In genomic region chr9:128917151-128917849, GRCh38 we compare ENCODE assay signal across 10 cellular contexts. TPM values are rescaled to one million over a fixed set of nuclear protein-coding genes. Genes with fewer than 3 reads are reported as not detected.
DNase-seq lines count a peak whose midpoint lies in the region; FAIRE-seq and TF ChIP-seq lines count a peak whose summit lies in the region.
"Had no signal": no experiment of that assay in that cellular context is flagged by ENCODE, and none has a peak within 500 bp of the region (broad histone marks: within the 10 kb centered on the region; RNA-seq: fewer than 3 reads in every experiment).

No MANE protein-coding gene starts in this region.

- no peaks in the 10 kb centered on the region for H4K20me1 ChIP-seq in keratinocyte (ENCODE audit: control insufficient read depth, extremely low read depth, insufficient read depth, low read length)

- H2AFZ ChIP-seq in keratinocyte (ENCODE audit: control insufficient read depth, low read length), result no peak overlapping the region

- no peak for FAIRE-seq in keratinocyte (lab: Jason Lieb, UNC)

- intact Hi-C loops in breast epithelium (cut with DNase I; ENCODE audit: low total_unique reads), result no loop called here

- no peak for TF ChIP-seq CTCF in HEK293 (tag by site-specific recombination; IDR thresholded peaks at IDR 0.05)
- TF ChIP-seq CTCF in breast epithelium (IDR thresholded peaks at IDR 0.05), result no peak
- no peak for TF ChIP-seq CTCF in keratinocyte (optimal IDR thresholded peaks at IDR 0.05 in 1 of 3, IDR thresholded peaks at IDR 0.05 in 1 of 3, conservative IDR thresholded peaks at IDR 0.05 in 1 of 3; ENCODE audit: extremely low read depth in 1 of 3, insufficient read depth in 2 of 3, low read length in 3 of 3)

- H3K9me1 ChIP-seq in keratinocyte (ENCODE audit: control insufficient read depth, extremely low read depth, insufficient read depth, low read length), result no peaks in the 10 kb centered on the region

- H3K4me2 ChIP-seq in keratinocyte (ENCODE audit: control insufficient read depth, extremely low read depth, insufficient read depth, low read depth, low read length), result no peak overlapping the region

- H3K9me3 ChIP-seq in HEK293 (ENCODE audit: control insufficient read depth, insufficient read depth, low read depth, low read length), result no peaks in the 10 kb centered on the region
- no peaks in the 10 kb centered on the region for H3K9me3 ChIP-seq in breast epithelium
- no peaks in the 10 kb centered on the region for H3K9me3 ChIP-seq in keratinocyte (ENCODE audit: control insufficient read depth, low read depth, low read length)

- POLR2A ChIA-PET in HEK293 (lab: Yijun Ruan, JAX) (no interaction called here), HEK293T (lab: Yijun Ruan, JAX) (no interaction called here)

- H3K36me3 ChIP-seq in HEK293 (ENCODE audit: control insufficient read depth in 2 of 2, insufficient read depth in 1 of 2, low read length in 2 of 2) (peaks cover 0 to 33% of the 10 kb centered on the region in 2 experiments; a peak in 1 of 3 replicates), breast epithelium (no peaks in the 10 kb centered on the region), keratinocyte (ENCODE audit: control insufficient read depth in 2 of 2, extremely low read depth in 1 of 2, insufficient read depth in 2 of 2, low read length in 2 of 2) (peaks cover 25 to 59% of the 10 kb centered on the region in 2 experiments)

- no peak for TF ChIP-seq POLR2A in breast epithelium (IDR thresholded peaks at IDR 0.05)

- dilution Hi-C loops in keratinocyte (cut with MboI; ENCODE audit: extremely low pct_ligation_motif_present, low sequenced_read_pairs), result no loop called here

- peak; percentile 87 to 92 for DNase-seq in breast epithelium (ENCODE audit: low spot score in 2 of 2)
- no peak for DNase-seq in keratinocyte (ENCODE audit: low read depth, low spot score)
- peak; percentile 44 for DNase-seq in smooth muscle cell of the brain vasculature (ENCODE audit: low read depth, low spot score)
- no peak for DNase-seq in NOMO-1 treated with DMSO at 0.1 percent for 48 hours (lab: John Stamatoyannopoulos, UW; ENCODE audit: unreplicated experiment)
- DNase-seq in HEK293T (ENCODE audit: extremely low spot score), result no peak
- DNase-seq in DMS114 treated with DMSO at 0.1 percent for 48 hours (lab: John Stamatoyannopoulos, UW; ENCODE audit: unreplicated experiment), result no peak
- no peak for DNase-seq in NK-92 (lab: John Stamatoyannopoulos, UW; ENCODE audit: unreplicated experiment)
- DNase-seq: stimulated activated CD4-positive, alpha-beta T cell treated with anti-CD3 and anti-CD28 coated beads, Interleukin-1b, Interleukin-23, amount 100 ng/mL, for 48 hours had no signal

- H3K27ac ChIP-seq in HEK293 (ENCODE audit: extremely low read depth, low read depth, low read length), result no peak overlapping the region
- peak overlapping the region; percentile 92 to 93 for H3K27ac ChIP-seq in breast epithelium
- H3K27ac ChIP-seq in keratinocyte (ENCODE audit: control insufficient read depth, insufficient read depth, low read length), result peak overlapping the region; percentile 56

- peaks cover 34% of the 10 kb centered on the region for H3K79me2 ChIP-seq in keratinocyte (ENCODE audit: control insufficient read depth, insufficient read depth, low read length)

- no peaks in the 10 kb centered on the region for H3K4me1 ChIP-seq in HEK293 (ENCODE audit: control insufficient read depth, insufficient read depth, low read length)
- H3K4me1 ChIP-seq in breast epithelium, result peaks cover 15 to 28% of the 10 kb centered on the region in 2 donors
- peaks cover 71% of the 10 kb centered on the region for H3K4me1 ChIP-seq in keratinocyte (ENCODE audit: control insufficient read depth, extremely low read depth, insufficient read depth, low read length)

- H3K4me3 ChIP-seq in HEK293 (ENCODE audit: low read depth, low read length) (no peak overlapping the region), breast epithelium (peak overlapping the region in 1 of 3 donors; percentile 28), keratinocyte (ENCODE audit: control insufficient read depth in 2 of 3, extremely low read depth in 1 of 3, insufficient read depth in 2 of 3, low read depth in 1 of 3, low read length in 3 of 3) (no peak overlapping the region)

- H3K9ac ChIP-seq in keratinocyte (ENCODE audit: control insufficient read depth, extremely low read depth, insufficient read depth, low read length), result no peak overlapping the region

- H3K27me3 ChIP-seq in breast epithelium (no peaks in the 10 kb centered on the region), keratinocyte (ENCODE audit: control insufficient read depth, extremely low read depth, insufficient read depth, low read length) (no peaks in the 10 kb centered on the region)

- CTCF ChIA-PET in HEK293 (lab: Yijun Ruan, JAX) (no interaction called here), HEK293T (lab: Yijun Ruan, JAX) (no interaction called here)

TF ChIP-seq in HEK293, 187 proteins besides CTCF, POLR2A, EP300 and RAD21:
- TF ChIP-seq ZNF600 (tag by site-specific recombination; IDR thresholded peaks at IDR 0.05) (peak; percentile 45; the same call in 1 of the 2 replicates), ZNF391 (tag by site-specific recombination; IDR thresholded peaks at IDR 0.05; ENCODE audit: borderline replicate concordance, low read depth) (no peak), ZBTB7A (tag by site-specific recombination; IDR thresholded peaks at IDR 0.05; ENCODE audit: low read depth) (no peak)

TF ChIP-seq in HEK293T, 16 proteins besides CTCF, POLR2A, EP300 and RAD21:
- TF ChIP-seq FOXA1 (IDR thresholded peaks at IDR 0.05), result no peak

RNA-seq across cellular contexts. Expression of gene PHYHD1, which starts 3.5 kb away (rescaled TPM):
- 10 to 100 TPM; 24.3 to 67.0 (median 44.8) TPM for total RNA-seq in breast epithelium
- 4.6 to 5.2 TPM (median 4.7 TPM) in 3 replicates for polyA plus RNA-seq in keratinocyte
- polyA plus RNA-seq in keratinocyte (2011; ENCODE audit: low read depth), result 1.3 TPM
- polyA plus RNA-seq in keratinocyte (2011; cell fraction: cytosol; rRNA removed), result 3.6 and 6.2 TPM in 2 replicates
- polyA plus RNA-seq in keratinocyte (2011; cell fraction: nucleus; rRNA removed), result 4.1 and 7.8 TPM in 2 replicates
- 4.0 and 6.0 TPM in 2 replicates for polyA plus RNA-seq in keratinocyte (2012; ENCODE audit: low replicate concordance)
- polyA minus RNA-seq in keratinocyte, result 4.2 to 5.9 TPM (median 4.5 TPM) in 3 replicates
- 4.0 TPM for polyA minus RNA-seq in keratinocyte (2011; cell fraction: cytosol; rRNA and poly(A)+ RNA removed)
- 2.0 and 2.9 TPM in 2 replicates for polyA minus RNA-seq in keratinocyte (2011; cell fraction: nucleus; rRNA and poly(A)+ RNA removed)
- total RNA-seq: HT-29 had no signal

RNA-seq across cellular contexts. Expression of gene DOLK, which starts 30.1 kb away (rescaled TPM):
- total RNA-seq in breast epithelium, result 10 to 100 TPM; 11.1 to 16.2 (median 14.3) TPM
- 21.8 to 33.5 TPM (median 27.1 TPM) in 3 replicates for polyA plus RNA-seq in keratinocyte
- 3.1 TPM for polyA plus RNA-seq in keratinocyte (2011; ENCODE audit: low read depth)
- 12.1 and 12.4 TPM in 2 replicates for polyA plus RNA-seq in keratinocyte (2011; cell fraction: cytosol; rRNA removed)
- polyA plus RNA-seq in keratinocyte (2011; cell fraction: nucleus; rRNA removed), result 38.8 and 40.3 TPM in 2 replicates
- polyA plus RNA-seq in keratinocyte (2012; ENCODE audit: low replicate concordance), result 13.1 and 23.2 TPM in 2 replicates
- 40.4 to 52.8 TPM (median 50.8 TPM) in 3 replicates for polyA minus RNA-seq in keratinocyte
- 24.6 TPM for polyA minus RNA-seq in keratinocyte (2011; cell fraction: cytosol; rRNA and poly(A)+ RNA removed)
- polyA minus RNA-seq in keratinocyte (2011; cell fraction: nucleus; rRNA and poly(A)+ RNA removed), result 30.9 and 33.5 TPM in 2 replicates

RNA-seq across cellular contexts. Expression of gene NUP188, which starts 30.2 kb away (rescaled TPM):
- 10 to 100 TPM; 32.3 to 49.5 (median 36.0) TPM for total RNA-seq in breast epithelium
- 25.6 to 56.3 TPM (median 31.1 TPM) in 3 replicates for polyA plus RNA-seq in keratinocyte
- polyA plus RNA-seq in keratinocyte (2011; ENCODE audit: low read depth), result 19.4 TPM
- 26.2 and 29.1 TPM in 2 replicates for polyA plus RNA-seq in keratinocyte (2011; cell fraction: cytosol; rRNA removed)
- polyA plus RNA-seq in keratinocyte (2011; cell fraction: nucleus; rRNA removed), result 67.0 and 73.7 TPM in 2 replicates
- polyA plus RNA-seq in keratinocyte (2012; ENCODE audit: low replicate concordance), result 15.6 and 37.3 TPM in 2 replicates
- polyA minus RNA-seq in keratinocyte, result 92.5 to 239 TPM (median 127 TPM) in 3 replicates
- polyA minus RNA-seq in keratinocyte (2011; cell fraction: cytosol; rRNA and poly(A)+ RNA removed), result 62.2 TPM
- polyA minus RNA-seq in keratinocyte (2011; cell fraction: nucleus; rRNA and poly(A)+ RNA removed), result 88.4 and 120 TPM in 2 replicates

RNA-seq across cellular contexts. Expression of gene LRRC8A, which starts 35.4 kb away (rescaled TPM):
- 10 to 100 TPM; 26.1 to 52.7 (median 40.6) TPM for total RNA-seq in breast epithelium
- 88.3 to 127 TPM (median 109 TPM) in 3 replicates for polyA plus RNA-seq in keratinocyte
- 51.1 TPM for polyA plus RNA-seq in keratinocyte (2011; ENCODE audit: low read depth)
- 77.7 and 119 TPM in 2 replicates for polyA plus RNA-seq in keratinocyte (2011; cell fraction: cytosol; rRNA removed)
- polyA plus RNA-seq in keratinocyte (2011; cell fraction: nucleus; rRNA removed), result 143 and 183 TPM in 2 replicates
- polyA plus RNA-seq in keratinocyte (2012; ENCODE audit: low replicate concordance), result 109 and 130 TPM in 2 replicates
- 154 to 426 TPM (median 169 TPM) in 3 replicates for polyA minus RNA-seq in keratinocyte
- 129 TPM for polyA minus RNA-seq in keratinocyte (2011; cell fraction: cytosol; rRNA and poly(A)+ RNA removed)
- polyA minus RNA-seq in keratinocyte (2011; cell fraction: nucleus; rRNA and poly(A)+ RNA removed), result 118 and 144 TPM in 2 replicates

RNA-seq across cellular contexts. Expression of gene KYAT1, which starts 35.5 kb away (rescaled TPM):
- 1 to 10 TPM; 3.0 to 7.6 (median 7.2) TPM for total RNA-seq in breast epithelium
- polyA plus RNA-seq in keratinocyte, result 10.9 to 13.9 TPM (median 13.9 TPM) in 3 replicates
- 0.94 TPM for polyA plus RNA-seq in keratinocyte (2011; ENCODE audit: low read depth)
- 7.3 and 10.5 TPM in 2 replicates for polyA plus RNA-seq in keratinocyte (2011; cell fraction: cytosol; rRNA removed)
- 16.3 and 20.8 TPM in 2 replicates for polyA plus RNA-seq in keratinocyte (2011; cell fraction: nucleus; rRNA removed)
- polyA plus RNA-seq in keratinocyte (2012; ENCODE audit: low replicate concordance), result 5.3 and 10.5 TPM in 2 replicates
- polyA minus RNA-seq in keratinocyte, result 6.9 to 19.5 TPM (median 10.4 TPM) in 3 replicates
- polyA minus RNA-seq in keratinocyte (2011; cell fraction: cytosol; rRNA and poly(A)+ RNA removed), result 9.8 TPM
- polyA minus RNA-seq in keratinocyte (2011; cell fraction: nucleus; rRNA and poly(A)+ RNA removed), result 4.2 and 5.6 TPM in 2 replicates

Comparison
In these comparisons a context has a peak if more than half of its experiments do, and no peak if none do; other contexts are left out.
1. DNase-seq: peak in breast epithelium (2 of 2) and smooth muscle cell of the brain vasculature (single experiment); none in keratinocyte (single experiment), NOMO-1 treated with DMSO at 0.1 percent for 48 hours (single experiment), HEK293T (single experiment), DMS114 treated with DMSO at 0.1 percent for 48 hours (single experiment) and NK-92 (single experiment).